Comparison of ENCODE assay signal across 8 cellular contexts in genomic region chr14:105248368-105249174, GRCh38. TPM values are rescaled to one million over a fixed set of nuclear protein-coding genes. Genes with fewer than 3 reads are reported as not detected.
DNase-seq lines count a peak whose midpoint lies in the region; ATAC-seq and TF ChIP-seq lines count a peak whose summit lies in the region.

BTBD6 (plus strand) TSS chr14:105248533; CDS start chr14:105248712, 179 bp downstream.

- peak; percentile 87 to 90 (median 90) for DNase-seq in CD4-positive, alpha-beta memory T cell
- DNase-seq in NT2/D1 (ENCODE audit: low read depth, low spot score) (peak; percentile 49), activated T-cell treated with anti-CD3 and anti-CD28 coated beads for 24 hours (ENCODE audit: low read depth) (peak; percentile 84), epithelial cell of proximal tubule (ENCODE audit: low read depth) (peak; percentile 4)
- DNase-seq in stimulated activated CD8-positive, alpha-beta memory T cell treated with anti-CD3 and anti-CD28 coated beads, Interleukin-4, amount 100 ng/mL, for 48 hours = peak; percentile 89

- peaks cover 0 to 29% of the 10 kb centered on the region in 2 donors for H3K36me3 Mint-ChIP-seq in CD4-positive, alpha-beta memory T cell

- peak within 1 kb of the TSS; percentile 77 to 84 (median 80) for H3K4me3 Mint-ChIP-seq in CD4-positive, alpha-beta memory T cell

- intact Hi-C loops in CD4-positive, alpha-beta memory T cell (cut with micrococcal nuclease) = loop anchor here (1.0 kb wide), 1 partner anchor 53 kb away; the partner anchor contains the start of gene BRF1

- H3K27me3 Mint-ChIP-seq in CD4-positive, alpha-beta memory T cell = no peaks in the 10 kb centered on the region

- POLR2A ChIA-PET in CD4-positive, alpha-beta memory T cell (lab: Charles Lee; ENCODE audit: partially characterized antibody) = interaction anchor here (0.6 to 2.6 kb wide), 10 partner anchors 12 to 855 kb away, joined by 3 to 31 read pairs (median 4); partner anchors contain the start of genes BRF1 and PACS2

- peak within 1 kb of the TSS; percentile 68 to 89 (median 87) for H3K27ac Mint-ChIP-seq in CD4-positive, alpha-beta memory T cell

- H3K27ac ChIP-seq in CD4-positive, alpha-beta memory T cell (ENCODE audit: low read depth, low read length) = peak within 1 kb of the TSS; percentile 63
- peak within 1 kb of the TSS; percentile 84 to 86 for H3K27ac ChIP-seq in mucosa of rectum (ENCODE audit: low read depth in 2 of 2, low read length in 2 of 2)

- no peaks in the 10 kb centered on the region for H3K9me3 Mint-ChIP-seq in CD4-positive, alpha-beta memory T cell

- H3K36me3 ChIP-seq in CD4-positive, alpha-beta memory T cell (ENCODE audit: insufficient read depth, low read length) = peaks cover 10% of the 10 kb centered on the region
- H3K36me3 ChIP-seq in NT2/D1 (ENCODE audit: insufficient read depth, insufficient read length, low read length) (peaks cover 55% of the 10 kb centered on the region), mucosa of rectum (ENCODE audit: control insufficient read depth in 2 of 2, insufficient read depth in 2 of 2, low read length in 2 of 2) (peaks cover 20 to 34% of the 10 kb centered on the region in 2 donors)

- no peak for TF ChIP-seq CTCF in epithelial cell of proximal tubule (conservative IDR thresholded peaks at IDR 0.05; ENCODE audit: low read depth, low read length)

- ATAC-seq in GM19395 (IDR thresholded peaks at IDR 0.05; ENCODE audit: unreplicated experiment) (peak; percentile 87), HG03521 (IDR thresholded peaks at IDR 0.05; ENCODE audit: unreplicated experiment) (peak; percentile 77)

- CTCF ChIA-PET in CD4-positive, alpha-beta memory T cell (lab: Charles Lee; ENCODE audit: partially characterized antibody) = interaction anchor here (1.1 to 1.6 kb wide), 2 partner anchors 53 to 158 kb away, joined by 3 read pairs; no protein-coding TSS in a partner anchor

- H3K9ac ChIP-seq in NT2/D1 (ENCODE audit: insufficient read length, low read depth) (peak within 1 kb of the TSS; percentile 86), mucosa of rectum (ENCODE audit: low read depth in 1 of 2, low read length in 2 of 2) (peak within 1 kb of the TSS; percentile 81 to 83)

- H3K4me1 Mint-ChIP-seq in CD4-positive, alpha-beta memory T cell = peaks cover 14 to 48% (median 19%) of the 10 kb centered on the region in 4 donors

- H3K4me3 ChIP-seq in CD4-positive, alpha-beta memory T cell (ENCODE audit: low read length in 2 of 2) = peak within 1 kb of the TSS; percentile 42 to 71
- H3K4me3 ChIP-seq in NT2/D1 (ENCODE audit: insufficient read length, low read depth) (peak within 1 kb of the TSS; percentile 65), epithelial cell of proximal tubule (ENCODE audit: low read depth, low read length) (peak within 1 kb of the TSS; percentile 66), mucosa of rectum (ENCODE audit: low read length in 2 of 2) (peak within 1 kb of the TSS; percentile 66 to 80)

- no peaks in the 10 kb centered on the region for H3K9me3 ChIP-seq in CD4-positive, alpha-beta memory T cell (ENCODE audit: control insufficient read depth in 1 of 2, low read length in 2 of 2)
- H3K9me3 ChIP-seq in NT2/D1 (ENCODE audit: insufficient read depth, low read length) (no peaks in the 10 kb centered on the region), mucosa of rectum (ENCODE audit: control insufficient read depth in 2 of 2, low read length in 2 of 2) (no peaks in the 10 kb centered on the region)

- H3K4me1 ChIP-seq in CD4-positive, alpha-beta memory T cell (ENCODE audit: insufficient read depth, low read length) = peaks cover 19% of the 10 kb centered on the region
- H3K4me1 ChIP-seq in NT2/D1 (ENCODE audit: insufficient read depth, insufficient read length) = peaks cover 7% of the 10 kb centered on the region
- peaks cover 13 to 21% of the 10 kb centered on the region in 2 donors for H3K4me1 ChIP-seq in mucosa of rectum (ENCODE audit: control insufficient read depth in 2 of 2, insufficient read depth in 2 of 2, low read length in 2 of 2)

- H3K27me3 ChIP-seq in CD4-positive, alpha-beta memory T cell (ENCODE audit: insufficient read depth, low read length) = no peaks in the 10 kb centered on the region
- no peaks in the 10 kb centered on the region for H3K27me3 ChIP-seq in NT2/D1 (ENCODE audit: insufficient read depth, insufficient read length)
- H3K27me3 ChIP-seq in mucosa of rectum (ENCODE audit: control insufficient read depth in 2 of 2, insufficient read depth in 2 of 2, low read length in 2 of 2) = no peaks in the 10 kb centered on the region

RNA-seq across cellular contexts. Expression of gene BTBD6, which starts in this region (rescaled TPM):
- 10 to 100 TPM; 52.0 to 56.7 TPM for total RNA-seq in CD4-positive, alpha-beta memory T cell
- 10 to 100 TPM in 1 of 2 donors, 1 to 10 TPM in 1; 5.4 to 17.4 TPM for polyA plus RNA-seq in CD4-positive, alpha-beta memory T cell
- total RNA-seq in epithelial cell of proximal tubule = 39.4 and 64.1 TPM in 2 replicates

Comparison
In these comparisons a context has a peak if more than half of its experiments do, and no peak if none do; other contexts are left out.
1. Peak in every context shown above with its lines: DNase-seq, ATAC-seq, H3K4me3 ChIP-seq and H3K27ac ChIP-seq.
2. DNase-seq: peak in every context shown above with its lines; median percentile 90 in CD4-positive, alpha-beta memory T cell; 89 in stimulated activated CD8-positive, alpha-beta memory T cell treated with anti-CD3 and anti-CD28 coated beads, Interleukin-4, amount 100 ng/mL, for 48 hours; 84 in activated T-cell treated with anti-CD3 and anti-CD28 coated beads for 24 hours; 49 in NT2/D1; 4 in epithelial cell of proximal tubule.